18 cellular contexts compared by ENCODE assay signal in the genomic region with DNA sequence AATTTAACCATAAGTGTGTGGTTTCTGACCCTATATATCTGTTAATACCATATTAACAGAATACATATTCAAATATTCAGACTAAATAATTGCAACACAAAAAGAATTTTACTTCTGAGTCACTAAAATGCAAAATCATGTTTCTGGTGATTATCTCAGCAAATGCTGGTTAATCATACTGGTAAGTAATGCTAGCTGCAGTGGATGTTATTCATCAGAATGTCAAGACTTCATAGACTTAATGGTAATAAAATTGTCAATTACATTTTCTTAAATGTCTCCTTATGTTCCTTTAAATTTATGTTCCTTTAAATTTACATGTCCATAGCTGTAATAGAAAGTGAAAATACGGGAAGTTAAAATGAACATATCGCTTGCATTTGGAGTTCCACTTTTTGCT.
"Had no signal": no experiment of that assay in that cellular context is flagged by ENCODE, and none has a peak within 500 bp of the region (broad histone marks: within the 10 kb centered on the region; RNA-seq: fewer than 3 reads in every experiment).

No MANE protein-coding gene starts in this region.

- H3K9me3 Mint-ChIP-seq: neural progenitor cell had no signal

- H3K27me3 Mint-ChIP-seq: effector memory CD8-positive, alpha-beta T cell; naive B cell had no signal

- H3K9me3 ChIP-seq: gastroesophageal sphincter, ovary, right lobe of liver, transverse colon had no signal

- H3K4me1 Mint-ChIP-seq: naive B cell, neural progenitor cell had no signal

- ATAC-seq: effector memory CD8-positive, alpha-beta T cell; gastroesophageal sphincter; left colon; right lobe of liver; stimulated activated naive CD8-positive, alpha-beta T cell treated with anti-CD3 and anti-CD28 coated beads, Interleukin-15, Interleukin-2, amounts not matched to agents 100 U/mL and 50 U/mL, for 24 hours had no signal

- H3K27ac ChIP-seq: epithelial cell of prostate, gastroesophageal sphincter, neural progenitor cell, ovary, right lobe of liver, transverse colon had no signal

- H3K4me3 Mint-ChIP-seq: effector memory CD8-positive, alpha-beta T cell; naive B cell; neural progenitor cell had no signal

- H3K4me3 ChIP-seq: gastroesophageal sphincter, neural progenitor cell, ovary, right lobe of liver, smooth muscle cell, transverse colon had no signal

- DNase-seq: activated CD4-positive, alpha-beta T cell treated with anti-CD3 and anti-CD28 coated beads, Interleukin-2, amount 50 U/mL, for 1 hour; activated CD4-positive, CD25-positive, alpha-beta regulatory T cell; activated CD8-positive, alpha-beta memory T cell treated with anti-CD3 and anti-CD28 coated beads for 24 hours; activated naive CD4-positive, alpha-beta T cell; aorta; cerebellar nuclear complex; dermis blood vessel endothelial cell; effector memory CD8-positive, alpha-beta T cell; left colon; naive B cell; ovary; right lobe of liver; stimulated activated naive CD8-positive, alpha-beta T cell treated with anti-CD3 and anti-CD28 coated beads, Interleukin-15, Interleukin-2, amounts not matched to agents 100 U/mL and 50 U/mL, for 24 hours; transverse colon had no signal

- H3K36me3 Mint-ChIP-seq: naive B cell, neural progenitor cell had no signal

- H3K4me1 ChIP-seq: gastroesophageal sphincter, neural progenitor cell, right lobe of liver, transverse colon had no signal

- H3K36me3 ChIP-seq: gastroesophageal sphincter, neural progenitor cell, ovary, right lobe of liver, transverse colon had no signal

- H3K9ac ChIP-seq: neural progenitor cell had no signal

- H3K27ac Mint-ChIP-seq: effector memory CD8-positive, alpha-beta T cell; neural progenitor cell had no signal

- H3K27me3 ChIP-seq: gastroesophageal sphincter, neural progenitor cell, ovary, right lobe of liver, transverse colon had no signal
